In the genomic region with DNA sequence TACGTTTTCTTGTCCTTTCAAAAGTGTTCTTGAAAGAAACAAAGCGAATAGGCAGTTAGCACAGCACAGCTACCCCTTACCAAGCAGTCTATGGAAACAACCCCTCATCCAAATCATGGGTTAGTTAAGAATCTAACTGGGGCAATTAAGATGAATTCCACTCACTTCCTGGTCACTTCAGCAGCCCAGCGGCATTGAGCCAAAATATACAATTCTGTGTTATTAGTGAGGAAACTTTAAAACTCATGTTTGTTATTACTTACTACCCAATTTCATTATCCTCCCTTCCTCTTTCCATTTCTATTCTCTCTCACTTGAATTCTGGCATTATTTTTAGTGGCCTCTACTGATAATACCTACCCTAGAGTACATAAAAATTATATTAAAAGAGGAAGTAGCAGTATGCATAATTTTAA, we compare ENCODE assay signal across 23 cellular contexts.
A peak's percentile ranks its signal among the peaks of the same experiment; 100 is the strongest.
DNase-seq lines count a peak whose midpoint lies in the region; ATAC-seq and TF ChIP-seq lines count a peak whose summit lies in the region.
"Had no signal": no experiment of that assay in that cellular context is flagged by ENCODE, and none has a peak within 500 bp of the region (broad histone marks: within the 10 kb centered on the region; RNA-seq: fewer than 3 reads in every experiment).

No MANE protein-coding gene starts in this region.

- no peak overlapping the region for H2AFZ ChIP-seq in osteoblast (ENCODE audit: low read length)
- H2AFZ ChIP-seq: hepatocyte had no signal

- DNase-seq in activated B cell treated with CpG ODN at 0.5 μM for 24 hours (no peak), fibroblast of pulmonary artery (ENCODE audit: low read depth) (peak; percentile 31), osteoblast (ENCODE audit: insufficient read length, low spot score, missing footprints) (peak; percentile 30)
- no peak for DNase-seq in activated CD8-positive, alpha-beta memory T cell treated with anti-CD3 and anti-CD28 coated beads, Interleukin-2, amount 50 U/mL, for 48 hours
- DNase-seq in activated naive CD8-positive, alpha-beta T cell treated with anti-CD3 and anti-CD28 coated beads, Interleukin-2, amount 50 U/mL, for 24 hours: no peak
- DNase-seq: activated CD8-positive, alpha-beta T cell treated with anti-CD3 and anti-CD28 coated beads for 36 hours; activated T-cell treated with anti-CD3 and anti-CD28 coated beads, Interleukin-2, amount 50 U/mL, for 72 hours; CD4-positive, CD25-positive, alpha-beta regulatory T cell; effector memory CD8-positive, alpha-beta T cell; islet precursor cell; NCI-H2081; NCI-H510A; right cardiac atrium; T-helper 1 cell had no signal

- TF ChIP-seq CTCF in HEK293 (tag by site-specific recombination; IDR thresholded peaks at IDR 0.05) (no peak), activated B cell treated with CpG ODN at 0.5 μM for 24 hours (IDR thresholded peaks at IDR 0.05) (no peak), fibroblast of pulmonary artery (IDR thresholded peaks at IDR 0.05; ENCODE audit: low read length, missing control alignments) (no peak), osteoblast (IDR thresholded peaks at IDR 0.05; ENCODE audit: extremely low read depth, low read depth, low read length) (no peak)

- no peak overlapping the region for H3K4me3 Mint-ChIP-seq in activated B cell treated with CpG ODN at 0.5 μM for 24 hours
- H3K4me3 Mint-ChIP-seq in activated naive CD8-positive, alpha-beta T cell treated with anti-CD3 and anti-CD28 coated beads, Interleukin-2, amount 50 U/mL, for 24 hours: no peak overlapping the region
- H3K4me3 Mint-ChIP-seq: activated CD8-positive, alpha-beta T cell treated with anti-CD3 and anti-CD28 coated beads for 36 hours; activated naive CD4-positive, alpha-beta T cell treated with anti-CD3 and anti-CD28 coated beads, Interleukin-2, amount 50 U/mL, for 24 hours; activated T-cell treated with anti-CD3 and anti-CD28 coated beads, Interleukin-2, amount 50 U/mL, for 72 hours; CD4-positive, CD25-positive, alpha-beta regulatory T cell; effector memory CD8-positive, alpha-beta T cell had no signal

- H4K20me1 ChIP-seq in osteoblast (ENCODE audit: insufficient read depth, low read length): no peaks in the 10 kb centered on the region

- peaks cover 57% of the 10 kb centered on the region for H3K4me1 Mint-ChIP-seq in activated B cell treated with CpG ODN at 0.5 μM for 24 hours
- peaks cover 11% of the 10 kb centered on the region for H3K4me1 Mint-ChIP-seq in activated naive CD8-positive, alpha-beta T cell treated with anti-CD3 and anti-CD28 coated beads, Interleukin-2, amount 50 U/mL, for 24 hours
- H3K4me1 Mint-ChIP-seq: activated naive CD4-positive, alpha-beta T cell treated with anti-CD3 and anti-CD28 coated beads, Interleukin-2, amount 50 U/mL, for 24 hours; CD4-positive, CD25-positive, alpha-beta regulatory T cell had no signal

- ATAC-seq in activated B cell treated with CpG ODN at 0.5 μM for 24 hours (ENCODE audit: low read depth) (peak; percentile 31), GM21723 (IDR thresholded peaks at IDR 0.05; ENCODE audit: unreplicated experiment) (no peak), HG03565 (IDR thresholded peaks at IDR 0.05; ENCODE audit: unreplicated experiment) (no peak)
- no peak for ATAC-seq in activated naive CD8-positive, alpha-beta T cell treated with anti-CD3 and anti-CD28 coated beads, Interleukin-2, amount 50 U/mL, for 24 hours
- ATAC-seq: activated CD8-positive, alpha-beta T cell treated with anti-CD3 and anti-CD28 coated beads for 36 hours; activated T-cell treated with anti-CD3 and anti-CD28 coated beads, Interleukin-2, amount 50 U/mL, for 72 hours; effector memory CD8-positive, alpha-beta T cell had no signal

- no peak overlapping the region for H3K27ac ChIP-seq in HEK293 (ENCODE audit: extremely low read depth, low read depth, low read length)
- no peak overlapping the region for H3K27ac ChIP-seq in osteoblast (ENCODE audit: low read depth, low read length)
- H3K27ac ChIP-seq: cardiac muscle cell, hepatocyte, neutrophil, VCaP had no signal

- H3K4me3 ChIP-seq in HEK293 (ENCODE audit: low read depth, low read length) (no peak overlapping the region), fibroblast of pulmonary artery (replicated peaks; ENCODE audit: low read depth, low read length) (no peak overlapping the region), osteoblast (ENCODE audit: insufficient read depth, low read length) (no peak overlapping the region)
- H3K4me3 ChIP-seq: cardiac muscle cell, hepatocyte had no signal

- H3K36me3 ChIP-seq in HEK293 (ENCODE audit: control insufficient read depth in 2 of 2, insufficient read depth in 1 of 2, low read length in 2 of 2) (peaks cover 0 to 22% of the 10 kb centered on the region in 2 experiments; a peak in 2 of 3 replicates), osteoblast (ENCODE audit: insufficient read depth, low read length) (peaks cover 9% of the 10 kb centered on the region)

- POLR2A ChIA-PET in HEK293 (lab: Yijun Ruan, JAX): no interaction called here
- POLR2A ChIA-PET in activated B cell treated with CpG ODN at 0.5 μM for 24 hours (lab: Charles Lee): no interaction called here

- peaks cover 17% of the 10 kb centered on the region for H3K9me3 Mint-ChIP-seq in activated B cell treated with CpG ODN at 0.5 μM for 24 hours
- no peaks in the 10 kb centered on the region for H3K9me3 Mint-ChIP-seq in activated naive CD8-positive, alpha-beta T cell treated with anti-CD3 and anti-CD28 coated beads, Interleukin-2, amount 50 U/mL, for 24 hours
- H3K9me3 Mint-ChIP-seq: activated naive CD4-positive, alpha-beta T cell treated with anti-CD3 and anti-CD28 coated beads, Interleukin-2, amount 50 U/mL, for 24 hours; activated T-cell treated with anti-CD3 and anti-CD28 coated beads, Interleukin-2, amount 50 U/mL, for 72 hours; effector memory CD8-positive, alpha-beta T cell had no signal

- no peak overlapping the region for H3K4me2 ChIP-seq in osteoblast (ENCODE audit: insufficient read depth, low read length)
- H3K4me2 ChIP-seq: hepatocyte had no signal

- H3K4me1 ChIP-seq in HEK293 (ENCODE audit: control insufficient read depth, insufficient read depth, low read length) (peaks cover 6% of the 10 kb centered on the region), osteoblast (ENCODE audit: insufficient read depth, low read length) (peaks cover 21% of the 10 kb centered on the region)

- peak overlapping the region; percentile 82 for H3K27ac Mint-ChIP-seq in activated B cell treated with CpG ODN at 0.5 μM for 24 hours
- H3K27ac Mint-ChIP-seq in activated naive CD8-positive, alpha-beta T cell treated with anti-CD3 and anti-CD28 coated beads, Interleukin-2, amount 50 U/mL, for 24 hours: no peak overlapping the region
- H3K27ac Mint-ChIP-seq: activated CD8-positive, alpha-beta T cell treated with anti-CD3 and anti-CD28 coated beads for 36 hours; activated T-cell treated with anti-CD3 and anti-CD28 coated beads, Interleukin-2, amount 50 U/mL, for 72 hours; CD4-positive, CD25-positive, alpha-beta regulatory T cell; effector memory CD8-positive, alpha-beta T cell had no signal

- intact Hi-C loops in activated B cell treated with CpG ODN at 0.5 μM for 24 hours (cut with micrococcal nuclease): no loop called here

- H3K79me2 ChIP-seq in osteoblast (ENCODE audit: insufficient read depth, low read length): no peaks in the 10 kb centered on the region
- H3K79me2 ChIP-seq: hepatocyte had no signal

- CTCF ChIA-PET in HEK293 (lab: Yijun Ruan, JAX): no interaction called here
- CTCF ChIA-PET in activated B cell treated with CpG ODN at 0.5 μM for 24 hours (lab: Charles Lee): interaction anchor here (1.4 kb wide), 1 partner anchor 75 kb away, joined by 3 read pairs; no protein-coding TSS in a partner anchor

- peaks cover 62% of the 10 kb centered on the region for H3K36me3 Mint-ChIP-seq in activated B cell treated with CpG ODN at 0.5 μM for 24 hours (ENCODE audit: low read depth)
- H3K36me3 Mint-ChIP-seq in activated naive CD8-positive, alpha-beta T cell treated with anti-CD3 and anti-CD28 coated beads, Interleukin-2, amount 50 U/mL, for 24 hours (ENCODE audit: low read depth): peaks cover 59% of the 10 kb centered on the region

- no peaks in the 10 kb centered on the region for H3K27me3 Mint-ChIP-seq in activated B cell treated with CpG ODN at 0.5 μM for 24 hours
- H3K27me3 Mint-ChIP-seq in activated naive CD8-positive, alpha-beta T cell treated with anti-CD3 and anti-CD28 coated beads, Interleukin-2, amount 50 U/mL, for 24 hours: no peaks in the 10 kb centered on the region
- H3K27me3 Mint-ChIP-seq: activated CD8-positive, alpha-beta T cell treated with anti-CD3 and anti-CD28 coated beads for 36 hours; activated naive CD4-positive, alpha-beta T cell treated with anti-CD3 and anti-CD28 coated beads, Interleukin-2, amount 50 U/mL, for 24 hours; CD4-positive, CD25-positive, alpha-beta regulatory T cell; effector memory CD8-positive, alpha-beta T cell; IgD-negative memory B cell had no signal

- H3K9me3 ChIP-seq in HEK293 (ENCODE audit: control insufficient read depth, insufficient read depth, low read depth, low read length) (no peaks in the 10 kb centered on the region), osteoblast (ENCODE audit: low read depth, low read length) (no peaks in the 10 kb centered on the region)
- H3K9me3 ChIP-seq: neutrophil had no signal

- H3K27me3 ChIP-seq in osteoblast (ENCODE audit: insufficient read depth, low read length): no peaks in the 10 kb centered on the region
- H3K27me3 ChIP-seq: cardiac muscle cell, hepatocyte, neutrophil had no signal

TF ChIP-seq in HEK293, 187 proteins besides CTCF, POLR2A, EP300 and RAD21 (continues in another document):
- TF ChIP-seq ZNF544 (tag by site-specific recombination; IDR thresholded peaks at IDR 0.05) (no peak), ZNF311 (tag by site-specific recombination; IDR thresholded peaks at IDR 0.05; ENCODE audit: borderline replicate concordance) (no peak), ZXDB (tag by site-specific recombination; IDR thresholded peaks at IDR 0.05) (no peak), ZFP3 (tag by site-specific recombination; IDR thresholded peaks at IDR 0.05; ENCODE audit: low read depth) (no peak), KLF8 (tag by site-specific recombination; IDR thresholded peaks at IDR 0.05) (no peak)
- TF ChIP-seq, protein P1, sequence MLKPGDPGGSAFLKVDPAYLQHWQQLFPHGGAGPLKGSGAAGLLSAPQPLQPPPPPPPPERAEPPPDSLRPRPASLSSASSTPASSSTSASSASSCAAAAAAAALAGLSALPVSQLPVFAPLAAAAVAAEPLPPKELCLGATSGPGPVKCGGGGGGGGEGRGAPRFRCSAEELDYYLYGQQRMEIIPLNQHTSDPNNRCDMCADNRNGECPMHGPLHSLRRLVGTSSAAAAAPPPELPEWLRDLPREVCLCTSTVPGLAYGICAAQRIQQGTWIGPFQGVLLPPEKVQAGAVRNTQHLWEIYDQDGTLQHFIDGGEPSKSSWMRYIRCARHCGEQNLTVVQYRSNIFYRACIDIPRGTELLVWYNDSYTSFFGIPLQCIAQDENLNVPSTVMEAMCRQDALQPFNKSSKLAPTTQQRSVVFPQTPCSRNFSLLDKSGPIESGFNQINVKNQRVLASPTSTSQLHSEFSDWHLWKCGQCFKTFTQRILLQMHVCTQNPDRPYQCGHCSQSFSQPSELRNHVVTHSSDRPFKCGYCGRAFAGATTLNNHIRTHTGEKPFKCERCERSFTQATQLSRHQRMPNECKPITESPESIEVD (tag by site-specific recombination; IDR thresholded peaks at IDR 0.05): peak; percentile 45; the same call in 1 of the 2 replicates

Comparison
In these comparisons a context has a peak if more than half of its experiments do, and no peak if none do; other contexts are left out.
1. DNase-seq: peak in fibroblast of pulmonary artery (single experiment) and osteoblast (single experiment); none in activated B cell treated with CpG ODN at 0.5 μM for 24 hours (single experiment), activated CD8-positive, alpha-beta memory T cell treated with anti-CD3 and anti-CD28 coated beads, Interleukin-2, amount 50 U/mL, for 48 hours (single experiment) and activated naive CD8-positive, alpha-beta T cell treated with anti-CD3 and anti-CD28 coated beads, Interleukin-2, amount 50 U/mL, for 24 hours (single experiment).